Comparison of ENCODE assay signal across 16 cellular contexts in genomic region chr12:55957106-55957859, GRCh38. TPM values are rescaled to one million over a fixed set of nuclear protein-coding genes. Genes with fewer than 3 reads are reported as not detected.
A peak's percentile ranks its signal among the peaks of the same experiment; 100 is the strongest.
DNase-seq lines count a peak whose midpoint lies in the region; ATAC-seq and TF ChIP-seq lines count a peak whose summit lies in the region.
"Had no signal": no experiment of that assay in that cellular context is flagged by ENCODE, and none has a peak within 500 bp of the region (broad histone marks: within the 10 kb centered on the region; RNA-seq: fewer than 3 reads in every experiment).

No MANE protein-coding gene starts in this region.

- no peaks in the 10 kb centered on the region for H3K9me3 Mint-ChIP-seq in activated naive CD8-positive, alpha-beta T cell treated with anti-CD3 and anti-CD28 coated beads, Interleukin-2, amount 10 ng/mL, durations not matched to agents 7 days and 5 days
- no peaks in the 10 kb centered on the region for H3K9me3 Mint-ChIP-seq in activated naive CD8-positive, alpha-beta T cell treated with anti-CD3 and anti-CD28 coated beads, Interleukin-2, amount 50 U/mL, for 24 hours
- H3K9me3 Mint-ChIP-seq in stimulated activated naive B cell treated with anti-CD40 and anti-IgM and Interleukin-4, amounts not matched to agents 10 μg/mL and 1 μg/mL and 100 μg/mL, for 72 hours: no peaks in the 10 kb centered on the region
- H3K9me3 Mint-ChIP-seq: mesothelial cell of epicardium had no signal

- no peak for TF ChIP-seq EP300 in upper lobe of left lung (IDR thresholded peaks at IDR 0.05)

- H3K9me3 ChIP-seq in Peyer's patch (no peaks in the 10 kb centered on the region), upper lobe of left lung (no peaks in the 10 kb centered on the region)
- H3K9me3 ChIP-seq: ovary, spleen, tibial artery had no signal

- no peaks in the 10 kb centered on the region for H3K27me3 ChIP-seq in Peyer's patch
- H3K27me3 ChIP-seq in upper lobe of left lung: no peaks in the 10 kb centered on the region
- H3K27me3 ChIP-seq: ovary, spleen, tibial artery had no signal

- peaks cover 16% of the 10 kb centered on the region for H3K36me3 Mint-ChIP-seq in activated naive CD8-positive, alpha-beta T cell treated with anti-CD3 and anti-CD28 coated beads, Interleukin-2, amount 10 ng/mL, durations not matched to agents 7 days and 5 days
- peaks cover 21% of the 10 kb centered on the region for H3K36me3 Mint-ChIP-seq in activated naive CD8-positive, alpha-beta T cell treated with anti-CD3 and anti-CD28 coated beads, Interleukin-2, amount 50 U/mL, for 24 hours (ENCODE audit: low read depth)
- peaks cover 14 to 17% of the 10 kb centered on the region in 2 donors for H3K36me3 Mint-ChIP-seq in stimulated activated naive B cell treated with anti-CD40 and anti-IgM and Interleukin-4, amounts not matched to agents 10 μg/mL and 1 μg/mL and 100 μg/mL, for 72 hours

- H3K27ac Mint-ChIP-seq in activated naive CD8-positive, alpha-beta T cell treated with anti-CD3 and anti-CD28 coated beads, Interleukin-2, amount 10 ng/mL, durations not matched to agents 7 days and 5 days: peak overlapping the region; percentile 46
- H3K27ac Mint-ChIP-seq in activated naive CD8-positive, alpha-beta T cell treated with anti-CD3 and anti-CD28 coated beads, Interleukin-2, amount 50 U/mL, for 24 hours: no peak overlapping the region
- no peak overlapping the region for H3K27ac Mint-ChIP-seq in stimulated activated naive B cell treated with anti-CD40 and anti-IgM and Interleukin-4, amounts not matched to agents 10 μg/mL and 1 μg/mL and 100 μg/mL, for 72 hours
- H3K27ac Mint-ChIP-seq: mesothelial cell of epicardium had no signal

- POLR2A ChIA-PET in activated naive CD8-positive, alpha-beta T cell treated with anti-CD3 and anti-CD28 coated beads, Interleukin-2, amount 10 ng/mL, durations not matched to agents 7 days and 5 days (lab: Charles Lee): interaction anchor here (0.6 to 6.0 kb wide), 7 partner anchors 8 to 94 kb away, joined by 3 to 38 read pairs (median 8); partner anchors contain the start of gene RAB5B

- TF ChIP-seq CTCF in Peyer's patch (IDR thresholded peaks at IDR 0.05) (no peak), upper lobe of left lung (IDR thresholded peaks at IDR 0.05) (no peak)

- H3K4me1 ChIP-seq in Peyer's patch: peaks cover 0 to 10% (median 0%) of the 10 kb centered on the region in 4 donors
- no peaks in the 10 kb centered on the region for H3K4me1 ChIP-seq in upper lobe of left lung
- H3K4me1 ChIP-seq: spleen had no signal

- H3K27ac ChIP-seq in Peyer's patch: peak overlapping the region in 2 of 4 donors; percentile 5 to 31
- H3K27ac ChIP-seq in upper lobe of left lung: no peak overlapping the region
- H3K27ac ChIP-seq: ovary, tibial artery had no signal

- no peaks in the 10 kb centered on the region for H3K27me3 Mint-ChIP-seq in activated naive CD8-positive, alpha-beta T cell treated with anti-CD3 and anti-CD28 coated beads, Interleukin-2, amount 10 ng/mL, durations not matched to agents 7 days and 5 days
- no peaks in the 10 kb centered on the region for H3K27me3 Mint-ChIP-seq in activated naive CD8-positive, alpha-beta T cell treated with anti-CD3 and anti-CD28 coated beads, Interleukin-2, amount 50 U/mL, for 24 hours
- H3K27me3 Mint-ChIP-seq in stimulated activated naive B cell treated with anti-CD40 and anti-IgM and Interleukin-4, amounts not matched to agents 10 μg/mL and 1 μg/mL and 100 μg/mL, for 72 hours: no peaks in the 10 kb centered on the region

- WGBS in upper lobe of left lung, 2 donors: 61 to 71% methylated on average over 3 to 5 of the region's 5 CpGs

- no peak overlapping the region for H3K4me3 Mint-ChIP-seq in activated naive CD8-positive, alpha-beta T cell treated with anti-CD3 and anti-CD28 coated beads, Interleukin-2, amount 10 ng/mL, durations not matched to agents 7 days and 5 days
- no peak overlapping the region for H3K4me3 Mint-ChIP-seq in activated naive CD8-positive, alpha-beta T cell treated with anti-CD3 and anti-CD28 coated beads, Interleukin-2, amount 50 U/mL, for 24 hours
- H3K4me3 Mint-ChIP-seq in stimulated activated naive B cell treated with anti-CD40 and anti-IgM and Interleukin-4, amounts not matched to agents 10 μg/mL and 1 μg/mL and 100 μg/mL, for 72 hours: no peak overlapping the region
- H3K4me3 Mint-ChIP-seq: mesothelial cell of epicardium had no signal

- H3K4me1 Mint-ChIP-seq in activated naive CD8-positive, alpha-beta T cell treated with anti-CD3 and anti-CD28 coated beads, Interleukin-2, amount 10 ng/mL, durations not matched to agents 7 days and 5 days: peaks cover 10% of the 10 kb centered on the region
- H3K4me1 Mint-ChIP-seq in activated naive CD8-positive, alpha-beta T cell treated with anti-CD3 and anti-CD28 coated beads, Interleukin-2, amount 50 U/mL, for 24 hours: peaks cover 9% of the 10 kb centered on the region
- peaks cover 0 to 3% of the 10 kb centered on the region in 2 donors for H3K4me1 Mint-ChIP-seq in stimulated activated naive B cell treated with anti-CD40 and anti-IgM and Interleukin-4, amounts not matched to agents 10 μg/mL and 1 μg/mL and 100 μg/mL, for 72 hours

- ATAC-seq in activated naive CD8-positive, alpha-beta T cell treated with anti-CD3 and anti-CD28 coated beads, Interleukin-2, amount 10 ng/mL, durations not matched to agents 7 days and 5 days (ENCODE audit: low read depth): peak; percentile 4
- ATAC-seq in activated naive CD8-positive, alpha-beta T cell treated with anti-CD3 and anti-CD28 coated beads, Interleukin-2, amount 50 U/mL, for 24 hours: no peak
- peak; percentile 88 for ATAC-seq in left colon
- ATAC-seq in upper lobe of left lung (ENCODE audit: low FRiP score in 2 of 2): peak; percentile 13 to 28
- ATAC-seq in stimulated activated naive B cell treated with anti-CD40 and anti-IgM and Interleukin-4, amounts not matched to agents 10 μg/mL and 1 μg/mL and 100 μg/mL, for 72 hours (replicated peaks): no peak

- TF ChIP-seq POLR2A in Peyer's patch (IDR thresholded peaks at IDR 0.05): no peak
- TF ChIP-seq POLR2A in upper lobe of left lung (IDR thresholded peaks at IDR 0.05): no peak

- no peak for DNase-seq in activated naive CD8-positive, alpha-beta T cell treated with anti-CD3 and anti-CD28 coated beads, Interleukin-2, amount 10 ng/mL, durations not matched to agents 7 days and 5 days
- DNase-seq in activated naive CD8-positive, alpha-beta T cell treated with anti-CD3 and anti-CD28 coated beads, Interleukin-2, amount 50 U/mL, for 24 hours: no peak
- DNase-seq in Peyer's patch (peak in 2 of 3 donors; percentile 61 to 63), left colon (peak; percentile 51 to 62), upper lobe of left lung (peak in 1 of 2 donors; percentile 57), T-helper 2 cell (no peak), hypothalamus (lab: John Stamatoyannopoulos, UW) (no peak)
- no peak for DNase-seq in stimulated activated naive B cell treated with anti-CD40 and anti-IgM and Interleukin-4, amounts not matched to agents 10 μg/mL and 1 μg/mL and 100 μg/mL, for 72 hours
- DNase-seq: effector CD4-positive, alpha-beta T cell; foreskin fibroblast; NCI-H446; ovary; spleen; T-helper 1 cell; tibial artery had no signal

- intact Hi-C loops in left colon (cut with DNase I, micrococcal nuclease): no loop called here

- H3K36me3 ChIP-seq in Peyer's patch (peaks cover 0 to 22% (median 0%) of the 10 kb centered on the region in 3 donors), upper lobe of left lung (peaks cover 0 to 21% (median 15%) of the 10 kb centered on the region in 4 donors)
- H3K36me3 ChIP-seq: ovary had no signal

- H3K4me3 ChIP-seq in Peyer's patch: no peak overlapping the region
- no peak overlapping the region for H3K4me3 ChIP-seq in upper lobe of left lung
- H3K4me3 ChIP-seq: ovary, spleen, tibial artery had no signal

RNA-seq across cellular contexts. Expression of gene PMEL, which starts 8.6 kb away (rescaled TPM):
- under 1 TPM in 1 of 2 experiments, not detected in 1; 0.42 TPM for total RNA-seq in activated naive CD8-positive, alpha-beta T cell treated with anti-CD3 and anti-CD28 coated beads, Interleukin-2, amount 10 ng/mL, durations not matched to agents 7 days and 5 days
- 1 to 10 TPM; 2.5 to 10.0 (median 3.0) TPM for total RNA-seq in Peyer's patch
- total RNA-seq in left colon: 1 to 10 TPM; 2.0 to 5.0 TPM
- 10 to 100 TPM in 1 of 6 donors, 1 to 10 TPM in 4, under 1 TPM in 1; 0.91 to 45.1 (median 1.5) TPM for total RNA-seq in upper lobe of left lung

RNA-seq across cellular contexts. Expression of gene CDK2, which starts 9.3 kb away (rescaled TPM):
- total RNA-seq in activated naive CD8-positive, alpha-beta T cell treated with anti-CD3 and anti-CD28 coated beads, Interleukin-2, amount 10 ng/mL, durations not matched to agents 7 days and 5 days: 100 to 1,000 TPM; 117 to 125 TPM
- 10 to 100 TPM in 3 of 4 donors, 1 to 10 TPM in 1; 7.7 to 55.3 (median 13.4) TPM for total RNA-seq in Peyer's patch
- 10 to 100 TPM; 10.4 to 19.7 TPM for total RNA-seq in left colon
- 10 to 100 TPM; 11.7 to 27.9 (median 21.7) TPM for total RNA-seq in upper lobe of left lung

RNA-seq across cellular contexts. Expression of gene RAB5B, which starts 16.6 kb away (rescaled TPM):
- total RNA-seq in activated naive CD8-positive, alpha-beta T cell treated with anti-CD3 and anti-CD28 coated beads, Interleukin-2, amount 10 ng/mL, durations not matched to agents 7 days and 5 days: 10 to 100 TPM; 69.7 to 72.4 TPM
- total RNA-seq in Peyer's patch (10 to 100 TPM; 70.7 to 96.6 (median 84.2) TPM), left colon (100 to 1,000 TPM; 149 to 169 TPM), upper lobe of left lung (100 to 1,000 TPM in 4 of 6 donors, 10 to 100 TPM in 2; 53.4 to 139 (median 116) TPM)

RNA-seq across cellular contexts. Expression of gene DGKA, which starts 26.3 kb away (rescaled TPM):
- total RNA-seq in activated naive CD8-positive, alpha-beta T cell treated with anti-CD3 and anti-CD28 coated beads, Interleukin-2, amount 10 ng/mL, durations not matched to agents 7 days and 5 days: 100 to 1,000 TPM; 783 to 790 TPM
- total RNA-seq in Peyer's patch: 100 to 1,000 TPM; 181 to 447 (median 331) TPM
- total RNA-seq in left colon: 100 to 1,000 TPM; 108 to 114 TPM
- total RNA-seq in upper lobe of left lung: 100 to 1,000 TPM in 1 of 6 donors, 10 to 100 TPM in 5; 16.7 to 251 (median 37.3) TPM

RNA-seq across cellular contexts. Expression of gene PYM1, which starts 29.6 kb away (rescaled TPM):
- 10 to 100 TPM; 48.3 to 48.7 TPM for total RNA-seq in activated naive CD8-positive, alpha-beta T cell treated with anti-CD3 and anti-CD28 coated beads, Interleukin-2, amount 10 ng/mL, durations not matched to agents 7 days and 5 days
- 10 to 100 TPM; 49.1 to 63.7 (median 52.4) TPM for total RNA-seq in Peyer's patch
- 10 to 100 TPM; 41.7 to 45.0 TPM for total RNA-seq in left colon
- total RNA-seq in upper lobe of left lung: 10 to 100 TPM; 23.0 to 47.3 (median 32.8) TPM

Comparison
In these comparisons a context has a peak if more than half of its experiments do, and no peak if none do; other contexts are left out.
1. ATAC-seq: peak in activated naive CD8-positive, alpha-beta T cell treated with anti-CD3 and anti-CD28 coated beads, Interleukin-2, amount 10 ng/mL, durations not matched to agents 7 days and 5 days (single experiment), left colon (single experiment) and upper lobe of left lung (2 of 2); none in activated naive CD8-positive, alpha-beta T cell treated with anti-CD3 and anti-CD28 coated beads, Interleukin-2, amount 50 U/mL, for 24 hours (single experiment) and stimulated activated naive B cell treated with anti-CD40 and anti-IgM and Interleukin-4, amounts not matched to agents 10 μg/mL and 1 μg/mL and 100 μg/mL, for 72 hours (0 of 2).
2. DNase-seq: peak in Peyer's patch (2 of 3) and left colon (2 of 2); none in activated naive CD8-positive, alpha-beta T cell treated with anti-CD3 and anti-CD28 coated beads, Interleukin-2, amount 10 ng/mL, durations not matched to agents 7 days and 5 days (single experiment), activated naive CD8-positive, alpha-beta T cell treated with anti-CD3 and anti-CD28 coated beads, Interleukin-2, amount 50 U/mL, for 24 hours (single experiment), T-helper 2 cell (0 of 5), hypothalamus (0 of 51) and stimulated activated naive B cell treated with anti-CD40 and anti-IgM and Interleukin-4, amounts not matched to agents 10 μg/mL and 1 μg/mL and 100 μg/mL, for 72 hours (single experiment).